19 cellular contexts compared by ENCODE assay signal in the genomic region with DNA sequence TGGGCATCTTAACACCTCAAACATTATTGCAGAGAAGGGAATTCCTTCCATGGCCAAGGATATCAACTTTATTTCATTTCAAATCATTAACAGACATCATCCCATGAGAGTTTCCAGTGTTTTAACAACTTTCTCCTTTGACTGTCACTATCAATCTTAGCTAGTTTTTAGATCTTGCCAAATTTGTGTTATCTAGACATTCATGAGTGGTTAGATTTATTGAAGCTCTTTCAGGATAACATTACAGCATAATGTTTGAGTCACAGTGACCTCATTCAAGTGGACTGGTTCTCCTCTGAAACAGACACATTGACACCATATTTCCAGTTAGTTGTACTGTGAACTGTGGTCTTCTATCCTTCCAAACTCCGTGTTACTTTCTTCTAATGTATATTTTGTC. TPM values are rescaled to one million over a fixed set of nuclear protein-coding genes. Genes with fewer than 3 reads are reported as not detected.
A peak's percentile ranks its signal among the peaks of the same experiment; 100 is the strongest.
DNase-seq lines count a peak whose midpoint lies in the region; ATAC-seq and TF ChIP-seq lines count a peak whose summit lies in the region.
"Had no signal": no experiment of that assay in that cellular context is flagged by ENCODE, and none has a peak within 500 bp of the region (broad histone marks: within the 10 kb centered on the region; RNA-seq: fewer than 3 reads in every experiment).

No MANE protein-coding gene starts in this region.

- H3K9me3 Mint-ChIP-seq in activated T-cell treated with anti-CD3 and anti-CD28 coated beads, Interleukin-2, amount 50 U/mL, for 24 hours = no peaks in the 10 kb centered on the region
- H3K9me3 Mint-ChIP-seq: neural progenitor cell; stimulated activated naive B cell treated with anti-CD40 and anti-IgM and Interleukin-4, amounts not matched to agents 10 μg/mL and 1 μg/mL and 100 μg/mL, for 72 hours had no signal

- TF ChIP-seq EP300 in gastroesophageal sphincter (IDR thresholded peaks at IDR 0.05) = no peak
- no peak for TF ChIP-seq EP300 in suprapubic skin (IDR thresholded peaks at IDR 0.05)

- no peaks in the 10 kb centered on the region for H3K4me1 Mint-ChIP-seq in activated T-cell treated with anti-CD3 and anti-CD28 coated beads, Interleukin-2, amount 50 U/mL, for 24 hours (ENCODE audit: low read depth)
- H3K4me1 Mint-ChIP-seq: neural progenitor cell; stimulated activated naive B cell treated with anti-CD40 and anti-IgM and Interleukin-4, amounts not matched to agents 10 μg/mL and 1 μg/mL and 100 μg/mL, for 72 hours had no signal

- no peak overlapping the region for H3K4me3 Mint-ChIP-seq in activated T-cell treated with anti-CD3 and anti-CD28 coated beads, Interleukin-2, amount 50 U/mL, for 24 hours
- H3K4me3 Mint-ChIP-seq: neural progenitor cell; stimulated activated naive B cell treated with anti-CD40 and anti-IgM and Interleukin-4, amounts not matched to agents 10 μg/mL and 1 μg/mL and 100 μg/mL, for 72 hours had no signal

- H3K27ac ChIP-seq in ascending aorta (peak overlapping the region; percentile 43 to 77), gastroesophageal sphincter (peak overlapping the region in 3 of 4 donors; percentile 64 to 76 (median 64)), suprapubic skin (peak overlapping the region; percentile 66)
- H3K27ac ChIP-seq: BLaER1, neural progenitor cell had no signal

- no peaks in the 10 kb centered on the region for H3K9me3 ChIP-seq in ascending aorta
- no peaks in the 10 kb centered on the region for H3K9me3 ChIP-seq in gastroesophageal sphincter
- H3K9me3 ChIP-seq in suprapubic skin = no peaks in the 10 kb centered on the region
- H3K9me3 ChIP-seq: BLaER1 had no signal

- peaks cover 8 to 24% of the 10 kb centered on the region in 2 donors for H3K4me1 ChIP-seq in ascending aorta
- H3K4me1 ChIP-seq in gastroesophageal sphincter = peaks cover 6 to 34% (median 14%) of the 10 kb centered on the region in 3 donors
- H3K4me1 ChIP-seq in suprapubic skin = peaks cover under 1% of the 10 kb centered on the region

- 58 to 60% methylated on average over 1 of the region's 1 CpG for WGBS in gastroesophageal sphincter (ENCODE audit: low coverage in 1 of 2), 2 donors
- 79% methylated on average over 1 of the region's 1 CpG for WGBS in suprapubic skin

- no peaks in the 10 kb centered on the region for H3K36me3 Mint-ChIP-seq in activated T-cell treated with anti-CD3 and anti-CD28 coated beads, Interleukin-2, amount 50 U/mL, for 24 hours (ENCODE audit: low read depth)
- H3K36me3 Mint-ChIP-seq: activated naive CD4-positive, alpha-beta T cell treated with anti-CD3 and anti-CD28 coated beads, Interleukin-2, amount 50 U/mL, for 72 hours; neural progenitor cell; stimulated activated naive B cell treated with anti-CD40 and anti-IgM and Interleukin-4, amounts not matched to agents 10 μg/mL and 1 μg/mL and 100 μg/mL, for 72 hours had no signal

- intact Hi-C loops in ascending aorta (cut with DNase I) = no loop called here

- DNase-seq in ELR (ENCODE audit: low read depth) (peak; percentile 46), ascending aorta (ENCODE audit: low spot score in 2 of 2) (no peak), suprapubic skin (ENCODE audit: low spot score in 2 of 2) (no peak), COLO668 (lab: John Stamatoyannopoulos, UW; ENCODE audit: unreplicated experiment) (no peak)
- DNase-seq in activated T-cell treated with anti-CD3 and anti-CD28 coated beads, Interleukin-2, amount 50 U/mL, for 24 hours = no peak
- DNase-seq: activated CD4-positive, CD25-positive, alpha-beta regulatory T cell; DMS53; NCI-H2029; NCI-H526 treated with DMSO at 0.1 percent for 48 hours; small intestine; stimulated activated naive B cell treated with anti-CD40 and anti-IgM and Interleukin-4, amounts not matched to agents 10 μg/mL and 1 μg/mL and 100 μg/mL, for 72 hours had no signal

- ATAC-seq in gastroesophageal sphincter (peak; percentile 24), GM18907 (IDR thresholded peaks at IDR 0.05; ENCODE audit: unreplicated experiment) (no peak), GM21717 (IDR thresholded peaks at IDR 0.05; ENCODE audit: unreplicated experiment) (no peak)
- ATAC-seq: activated naive CD4-positive, alpha-beta T cell treated with anti-CD3 and anti-CD28 coated beads, Interleukin-2, amount 50 U/mL, for 72 hours; HCT116; Panc1; stimulated activated naive B cell treated with anti-CD40 and anti-IgM and Interleukin-4, amounts not matched to agents 10 μg/mL and 1 μg/mL and 100 μg/mL, for 72 hours had no signal

- TF ChIP-seq CTCF in ascending aorta (IDR thresholded peaks at IDR 0.05) (no peak), gastroesophageal sphincter (IDR thresholded peaks at IDR 0.05) (no peak), suprapubic skin (IDR thresholded peaks at IDR 0.05) (no peak)

- H3K36me3 ChIP-seq in ascending aorta (no peaks in the 10 kb centered on the region), gastroesophageal sphincter (no peaks in the 10 kb centered on the region), suprapubic skin (no peaks in the 10 kb centered on the region)
- H3K36me3 ChIP-seq: BLaER1, neural progenitor cell had no signal

- H3K27me3 ChIP-seq in ascending aorta = no peaks in the 10 kb centered on the region
- no peaks in the 10 kb centered on the region for H3K27me3 ChIP-seq in gastroesophageal sphincter
- H3K27me3 ChIP-seq in suprapubic skin = no peaks in the 10 kb centered on the region
- H3K27me3 ChIP-seq: BLaER1 had no signal

- H3K27me3 Mint-ChIP-seq in activated T-cell treated with anti-CD3 and anti-CD28 coated beads, Interleukin-2, amount 50 U/mL, for 24 hours = peaks cover 35% of the 10 kb centered on the region

- TF ChIP-seq POLR2A in gastroesophageal sphincter (IDR thresholded peaks at IDR 0.05) = no peak
- no peak for TF ChIP-seq POLR2A in suprapubic skin (IDR thresholded peaks at IDR 0.05)

- H3K27ac Mint-ChIP-seq in activated T-cell treated with anti-CD3 and anti-CD28 coated beads, Interleukin-2, amount 50 U/mL, for 24 hours = no peak overlapping the region
- H3K27ac Mint-ChIP-seq: activated naive CD4-positive, alpha-beta T cell treated with anti-CD3 and anti-CD28 coated beads, Interleukin-2, amount 50 U/mL, for 72 hours; neural progenitor cell; stimulated activated naive B cell treated with anti-CD40 and anti-IgM and Interleukin-4, amounts not matched to agents 10 μg/mL and 1 μg/mL and 100 μg/mL, for 72 hours had no signal

- no peak overlapping the region for H3K4me3 ChIP-seq in ascending aorta
- H3K4me3 ChIP-seq in gastroesophageal sphincter = no peak overlapping the region
- no peak overlapping the region for H3K4me3 ChIP-seq in suprapubic skin
- H3K4me3 ChIP-seq: BLaER1, neural progenitor cell had no signal

RNA-seq across cellular contexts. Expression of gene TNFAIP8L3, which starts 8.6 kb away (rescaled TPM):
- total RNA-seq in ascending aorta (2.6 TPM), gastroesophageal sphincter (10 to 100 TPM; 17.1 to 31.7 (median 23.9) TPM), suprapubic skin (10 to 100 TPM; 11.1 to 30.0 (median 15.9) TPM)
